Comparison of ENCODE assay signal across 1 cellular context in the genomic region with DNA sequence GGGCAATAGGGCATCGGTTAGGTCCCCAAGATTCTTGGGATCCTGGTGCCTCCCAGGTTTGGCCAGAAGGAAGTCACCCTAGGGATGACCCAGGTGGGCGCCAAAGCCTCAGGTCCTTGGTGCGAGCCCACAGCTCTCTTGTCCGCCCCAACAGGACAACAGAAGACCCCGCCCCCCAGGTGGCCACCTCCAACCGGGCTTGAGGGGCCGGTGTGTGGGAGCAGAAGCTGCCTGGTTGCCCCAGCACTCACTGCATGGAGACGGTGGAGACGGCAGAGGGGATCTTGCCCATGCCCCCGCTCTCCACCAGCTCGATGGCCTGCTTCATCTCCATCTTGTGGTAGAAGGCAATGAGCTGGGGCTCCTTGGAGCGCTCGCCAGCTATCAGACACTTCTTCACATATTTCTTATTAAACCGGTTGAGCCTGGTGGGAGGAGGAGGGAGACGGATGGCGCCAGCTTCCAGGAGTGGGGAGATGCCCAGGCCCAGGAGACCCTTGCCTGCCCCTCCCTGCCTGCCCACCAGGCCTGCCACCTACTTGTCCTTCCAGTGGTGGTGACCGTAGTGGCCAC.
A peak's percentile ranks its signal among the peaks of the same experiment; 100 is the strongest.
TF ChIP-seq lines count a peak whose summit lies in the region.

No MANE protein-coding gene starts in this region.

TF ChIP-seq in K562, 482 proteins besides CTCF, POLR2A, EP300 and RAD21:
- TF ChIP-seq MTA3 (IDR thresholded peaks at IDR 0.05; ENCODE audit: borderline replicate concordance): 0 out of 2 replicates have a peak, but pooled peaks have one; percentile 10
- TF ChIP-seq SREBF2 (CRISPR knock-in tag; IDR thresholded peaks at IDR 0.05): no peak
